ENCODE assay signal across 1 cellular context in the genomic region with DNA sequence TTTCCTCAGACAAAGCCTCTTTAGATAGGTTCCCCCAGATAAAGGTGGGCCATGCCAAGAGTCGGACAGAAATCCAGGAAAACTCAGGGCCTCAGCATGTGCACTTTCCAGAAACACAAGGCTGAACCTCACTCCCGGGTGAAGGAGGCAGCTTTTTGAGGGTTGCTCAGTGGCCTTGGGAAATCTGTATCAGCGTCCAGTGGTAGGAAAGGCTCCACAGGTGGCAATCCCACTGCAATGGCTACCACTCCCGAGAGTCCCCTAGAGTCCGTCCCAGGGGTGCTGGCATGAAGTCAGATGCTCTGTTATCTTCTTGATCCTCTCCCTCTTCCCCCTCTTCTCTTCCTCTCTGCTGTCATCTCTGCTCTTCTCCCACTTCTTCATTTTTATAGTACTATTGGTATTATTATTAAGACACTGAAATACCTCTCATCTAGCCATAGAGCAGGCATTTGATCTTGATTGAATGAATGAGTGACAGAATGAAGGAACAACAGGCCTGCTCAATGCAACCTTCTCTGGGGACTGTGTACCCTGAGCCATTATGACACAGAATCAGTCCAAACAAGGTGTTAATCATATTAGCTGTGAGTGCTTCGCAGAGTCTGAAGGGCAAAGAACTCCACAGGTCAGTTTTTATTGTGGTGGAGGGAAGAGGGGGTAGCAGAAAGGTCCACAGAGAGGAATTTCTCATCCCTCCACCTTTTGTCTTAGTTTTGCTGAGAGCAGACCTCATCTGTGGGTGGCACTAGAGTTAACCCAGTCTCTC.
TF ChIP-seq lines count a peak whose summit lies in the region.

No MANE protein-coding gene starts in this region.

TF ChIP-seq in HepG2, 621 proteins besides CTCF, POLR2A, EP300 and RAD21 (continued from another document):
- TF ChIP-seq, protein P1, sequence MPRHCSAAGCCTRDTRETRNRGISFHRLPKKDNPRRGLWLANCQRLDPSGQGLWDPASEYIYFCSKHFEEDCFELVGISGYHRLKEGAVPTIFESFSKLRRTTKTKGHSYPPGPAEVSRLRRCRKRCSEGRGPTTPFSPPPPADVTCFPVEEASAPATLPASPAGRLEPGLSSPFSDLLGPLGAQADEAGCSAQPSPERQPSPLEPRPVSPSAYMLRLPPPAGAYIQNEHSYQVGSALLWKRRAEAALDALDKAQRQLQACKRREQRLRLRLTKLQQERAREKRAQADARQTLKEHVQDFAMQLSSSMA (CRISPR knock-in tag; IDR thresholded peaks at IDR 0.05) = no peak
- TF ChIP-seq TBX3 (IDR thresholded peaks at IDR 0.05; ENCODE audit: borderline replicate concordance) = peak; percentile 84
- peak; percentile 56 for TF ChIP-seq SALL1 (CRISPR knock-in tag; IDR thresholded peaks at IDR 0.05)
- TF ChIP-seq ZNF292 (CRISPR knock-in tag; IDR thresholded peaks at IDR 0.05; ENCODE audit: borderline replicate concordance, low read depth) = peak; percentile 52; the same call in 1 of the 2 replicates
